ENCODE assay signal across 9 cellular contexts in genomic region chr5:33850100-33850594, GRCh38. TPM values are rescaled to one million over a fixed set of nuclear protein-coding genes. Genes with fewer than 3 reads are reported as not detected.
DNase-seq lines count a peak whose midpoint lies in the region; ATAC-seq, FAIRE-seq and TF ChIP-seq lines count a peak whose summit lies in the region.
"Had no signal": no experiment of that assay in that cellular context is flagged by ENCODE, and none has a peak within 500 bp of the region (broad histone marks: within the 10 kb centered on the region; RNA-seq: fewer than 3 reads in every experiment).

No MANE protein-coding gene starts in this region.

- H3K9ac ChIP-seq in mesenchymal stem cell (ENCODE audit: low read length): no peak overlapping the region

- DNase-seq in Daoy (ENCODE audit: low read depth) (peak; percentile 82), GM20000 (ENCODE audit: low spot score) (peak; percentile 74), mesenchymal stem cell (peak; percentile 83), dorsolateral prefrontal cortex (no peak), frontal cortex (ENCODE audit: low spot score in 2 of 2) (no peak), NCI-H2171 (lab: John Stamatoyannopoulos, UW) (no peak)
- peak; percentile 75 for DNase-seq in activated CD8-positive, alpha-beta memory T cell treated with anti-CD3 and anti-CD28 coated beads, Interleukin-2, amount 10 ng/mL, durations not matched to agents 7 days and 5 days
- DNase-seq: naive B cell had no signal

- no peaks in the 10 kb centered on the region for H3K27me3 ChIP-seq in mesenchymal stem cell (ENCODE audit: control insufficient read depth in 1 of 2, insufficient read depth in 1 of 2, low read length in 2 of 2)
- H3K27me3 ChIP-seq in dorsolateral prefrontal cortex: no peaks in the 10 kb centered on the region

- TF ChIP-seq CTCF in GM20000 (IDR thresholded peaks at IDR 0.05; ENCODE audit: extremely low read depth, missing control alignments) (no peak), dorsolateral prefrontal cortex (IDR thresholded peaks at IDR 0.05 in 54 of 56, conservative IDR thresholded peaks at IDR 0.05 in 2 of 56; ENCODE audit: low read depth in 1 of 56, partially characterized antibody in 56 of 56) (no peak)

- H4K8ac ChIP-seq in mesenchymal stem cell (ENCODE audit: low read length): peak overlapping the region; percentile 90

- WGBS in mesenchymal stem cell: 16% methylated on average over 9 of the region's 9 CpGs

- H3K23ac ChIP-seq in mesenchymal stem cell (ENCODE audit: low read length in 2 of 2): no peak overlapping the region

- no peak overlapping the region for H3K14ac ChIP-seq in mesenchymal stem cell (ENCODE audit: low read length in 2 of 2)

- peaks cover 9% of the 10 kb centered on the region for H3K4me1 Mint-ChIP-seq in activated CD8-positive, alpha-beta memory T cell treated with anti-CD3 and anti-CD28 coated beads, Interleukin-2, amount 10 ng/mL, durations not matched to agents 7 days and 5 days

- H2BK15ac ChIP-seq in mesenchymal stem cell (ENCODE audit: low read depth, poor library complexity, severe bottlenecking): peak overlapping the region; percentile 88

- H3K4me3 Mint-ChIP-seq in activated CD8-positive, alpha-beta memory T cell treated with anti-CD3 and anti-CD28 coated beads, Interleukin-2, amount 10 ng/mL, durations not matched to agents 7 days and 5 days: no peak overlapping the region
- H3K4me3 Mint-ChIP-seq: naive B cell had no signal

- no peaks in the 10 kb centered on the region for H3K9me3 Mint-ChIP-seq in activated CD8-positive, alpha-beta memory T cell treated with anti-CD3 and anti-CD28 coated beads, Interleukin-2, amount 10 ng/mL, durations not matched to agents 7 days and 5 days (ENCODE audit: low read depth)

- ATAC-seq in HG03520 (IDR thresholded peaks at IDR 0.05; ENCODE audit: unreplicated experiment): peak; percentile 97
- ATAC-seq in activated CD8-positive, alpha-beta memory T cell treated with anti-CD3 and anti-CD28 coated beads, Interleukin-2, amount 10 ng/mL, durations not matched to agents 7 days and 5 days: peak; percentile 68

- H2AFZ ChIP-seq in mesenchymal stem cell (ENCODE audit: low read depth, low read length): no peak overlapping the region

- H2BK5ac ChIP-seq in mesenchymal stem cell (ENCODE audit: low read depth, low read length, poor library complexity, severe bottlenecking): no peak overlapping the region

- H3K36me3 ChIP-seq in mesenchymal stem cell (ENCODE audit: control insufficient read depth in 1 of 2, insufficient read depth in 2 of 2, low read depth in 1 of 2, low read length in 2 of 2): peaks cover 0 to 3% of the 10 kb centered on the region in 2 experiments

- no peak overlapping the region for H3K4me2 ChIP-seq in mesenchymal stem cell (ENCODE audit: low read length, poor library complexity, severe bottlenecking)

- H3K18ac ChIP-seq in mesenchymal stem cell (ENCODE audit: low read depth in 1 of 2, low read length in 2 of 2): peak overlapping the region; percentile 61 to 67

- H3K4me3 ChIP-seq in mesenchymal stem cell (ENCODE audit: insufficient read depth in 1 of 2, low read depth in 1 of 2, low read length in 2 of 2): no peak overlapping the region
- no peak overlapping the region for H3K4me3 ChIP-seq in dorsolateral prefrontal cortex

- FAIRE-seq in frontal cortex (lab: Jason Lieb, UNC): no peak

- H3K27ac ChIP-seq in mesenchymal stem cell (ENCODE audit: low read length, poor library complexity, severe bottlenecking): peak overlapping the region; percentile 82
- no peak overlapping the region for H3K27ac ChIP-seq in dorsolateral prefrontal cortex

- H3K79me1 ChIP-seq in mesenchymal stem cell (replicated peaks; ENCODE audit: low read length, poor library complexity, severe bottlenecking): peaks cover 11% of the 10 kb centered on the region

- H2AK5ac ChIP-seq in mesenchymal stem cell (ENCODE audit: low read length, severe bottlenecking): peak overlapping the region; percentile 37

- CTCF ChIA-PET in activated CD8-positive, alpha-beta memory T cell treated with anti-CD3 and anti-CD28 coated beads, Interleukin-2, amount 10 ng/mL, durations not matched to agents 7 days and 5 days (lab: Charles Lee): no interaction called here

- no peaks in the 10 kb centered on the region for H3K36me3 Mint-ChIP-seq in activated CD8-positive, alpha-beta memory T cell treated with anti-CD3 and anti-CD28 coated beads, Interleukin-2, amount 10 ng/mL, durations not matched to agents 7 days and 5 days
- H3K36me3 Mint-ChIP-seq: naive B cell had no signal

- H2BK12ac ChIP-seq in mesenchymal stem cell (ENCODE audit: low read length in 2 of 2): peak overlapping the region; percentile 57 to 94

- peak overlapping the region; percentile 73 for H4K91ac ChIP-seq in mesenchymal stem cell (ENCODE audit: low read length)

- peak overlapping the region; percentile 14 to 59 for H3K4ac ChIP-seq in mesenchymal stem cell (ENCODE audit: low read depth in 1 of 2, low read length in 2 of 2)

- peak overlapping the region; percentile 11 for H2BK120ac ChIP-seq in mesenchymal stem cell (ENCODE audit: low read depth, low read length)

- H3K9me3 ChIP-seq in mesenchymal stem cell (ENCODE audit: control insufficient read depth, low read length): no peaks in the 10 kb centered on the region

- H3K27ac Mint-ChIP-seq in activated CD8-positive, alpha-beta memory T cell treated with anti-CD3 and anti-CD28 coated beads, Interleukin-2, amount 10 ng/mL, durations not matched to agents 7 days and 5 days: no peak overlapping the region
- H3K27ac Mint-ChIP-seq: naive B cell had no signal

- H3K27me3 Mint-ChIP-seq in activated CD8-positive, alpha-beta memory T cell treated with anti-CD3 and anti-CD28 coated beads, Interleukin-2, amount 10 ng/mL, durations not matched to agents 7 days and 5 days: peaks cover 55% of the 10 kb centered on the region

- intact Hi-C loops in dorsolateral prefrontal cortex (cut with DNase I): no loop called here

- peaks cover 18% of the 10 kb centered on the region for H3K4me1 ChIP-seq in mesenchymal stem cell (ENCODE audit: control insufficient read depth, insufficient read depth, low read depth, low read length)

RNA-seq across cellular contexts. Expression of gene ADAMTS12, which starts 41.6 kb away (rescaled TPM):
- total RNA-seq in Daoy (2014; rRNA removed; shearing (Covaris generic)): 3.5 TPM in 2 replicates
- not detected for total RNA-seq in activated CD8-positive, alpha-beta memory T cell treated with anti-CD3 and anti-CD28 coated beads, Interleukin-2, amount 10 ng/mL, durations not matched to agents 7 days and 5 days
- polyA plus RNA-seq in mesenchymal stem cell (2013, experiment 1 of 2): 95.8 TPM
- polyA plus RNA-seq in mesenchymal stem cell (2013, experiment 2 of 2): 95.5 TPM
- total RNA-seq in dorsolateral prefrontal cortex (1 to 10 TPM in 23 of 120 experiments, under 1 TPM in 94, not detected in 3; 0.07 to 3.3 (median 0.49) TPM), frontal cortex (1.2 TPM)

Comparison
In these comparisons a context has a peak if more than half of its experiments do, and no peak if none do; other contexts are left out.
1. DNase-seq: peak in Daoy (single experiment), GM20000 (single experiment), activated CD8-positive, alpha-beta memory T cell treated with anti-CD3 and anti-CD28 coated beads, Interleukin-2, amount 10 ng/mL, durations not matched to agents 7 days and 5 days (single experiment) and mesenchymal stem cell (single experiment); none in dorsolateral prefrontal cortex (0 of 10), frontal cortex (0 of 2) and NCI-H2171 (single experiment).